14 cellular contexts compared by ENCODE assay signal in the genomic region with DNA sequence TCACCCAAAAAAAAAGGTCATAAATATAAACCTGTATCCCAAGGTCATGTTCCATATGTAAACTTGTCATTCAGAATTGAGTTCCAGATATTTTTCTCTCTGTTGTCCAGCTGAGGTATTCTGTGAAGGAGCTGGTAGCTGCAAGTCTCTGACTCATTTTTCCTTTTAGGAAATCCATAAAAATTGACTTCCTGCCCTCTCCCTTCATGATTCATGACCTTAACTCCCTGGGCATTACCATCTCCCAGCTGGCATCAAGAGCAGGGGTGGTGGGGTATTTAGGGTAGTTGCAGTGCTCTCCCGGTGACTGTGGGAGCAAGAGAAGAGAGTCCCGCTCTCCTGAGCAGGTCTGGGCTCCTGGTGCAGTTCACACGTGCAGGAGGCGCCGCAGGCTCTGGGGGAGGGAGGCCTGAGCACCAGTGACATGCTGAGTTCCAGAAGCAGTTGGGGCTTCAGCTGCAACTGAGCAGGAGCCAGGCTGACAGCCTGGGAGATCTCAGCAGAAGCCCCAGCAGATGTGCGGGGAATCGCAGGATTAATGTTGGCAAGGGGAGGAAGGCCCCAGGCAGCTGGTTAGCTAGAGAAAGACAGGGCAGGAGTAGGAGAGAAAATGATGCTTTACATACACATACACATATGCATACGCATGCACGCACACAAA.
DNase-seq lines count a peak whose midpoint lies in the region; ATAC-seq and TF ChIP-seq lines count a peak whose summit lies in the region.
"Had no signal": no experiment of that assay in that cellular context is flagged by ENCODE, and none has a peak within 500 bp of the region (broad histone marks: within the 10 kb centered on the region; RNA-seq: fewer than 3 reads in every experiment).

No MANE protein-coding gene starts in this region.

- TF ChIP-seq CTCF in HFF-Myc (IDR thresholded peaks at IDR 0.05; ENCODE audit: low read depth, low read length, missing control alignments) (no peak), GM13977 (IDR thresholded peaks at IDR 0.05; ENCODE audit: extremely low read depth, insufficient read depth, missing control alignments) (no peak)

- H3K36me3 Mint-ChIP-seq in activated T-helper 17 cell treated with anti-CD3 and anti-CD28 coated beads, Interleukin-2, amount 50 U/mL, for 72 hours (ENCODE audit: low read depth) = peaks cover 79% of the 10 kb centered on the region

- H3K4me3 Mint-ChIP-seq in activated T-helper 17 cell treated with anti-CD3 and anti-CD28 coated beads, Interleukin-2, amount 50 U/mL, for 72 hours = no peak overlapping the region
- H3K4me3 Mint-ChIP-seq: activated CD4-positive, alpha-beta T cell treated with anti-CD3 and anti-CD28 coated beads for 36 hours had no signal

- H3K4me3 ChIP-seq in HFF-Myc (replicated peaks; ENCODE audit: low read depth, low read length) = no peak overlapping the region
- H3K4me3 ChIP-seq: BLaER1, uterus had no signal

- peaks cover 4% of the 10 kb centered on the region for H3K4me1 Mint-ChIP-seq in activated T-helper 17 cell treated with anti-CD3 and anti-CD28 coated beads, Interleukin-2, amount 50 U/mL, for 72 hours
- H3K4me1 Mint-ChIP-seq: activated CD4-positive, alpha-beta T cell treated with anti-CD3 and anti-CD28 coated beads for 36 hours had no signal

- peak overlapping the region; percentile 36 for H3K27ac Mint-ChIP-seq in activated T-helper 17 cell treated with anti-CD3 and anti-CD28 coated beads, Interleukin-2, amount 50 U/mL, for 72 hours
- H3K27ac Mint-ChIP-seq: activated CD4-positive, alpha-beta T cell treated with anti-CD3 and anti-CD28 coated beads for 36 hours had no signal

- ATAC-seq in activated T-helper 17 cell treated with anti-CD3 and anti-CD28 coated beads, Interleukin-2, amount 50 U/mL, for 72 hours (replicated peaks) = no peak
- no peak for ATAC-seq in GM18868 (IDR thresholded peaks at IDR 0.05; ENCODE audit: unreplicated experiment)
- ATAC-seq in esophagus mucosa = no peak
- ATAC-seq: activated CD4-positive, alpha-beta T cell treated with anti-CD3 and anti-CD28 coated beads for 36 hours had no signal

- H3K27me3 Mint-ChIP-seq in activated T-helper 17 cell treated with anti-CD3 and anti-CD28 coated beads, Interleukin-2, amount 50 U/mL, for 72 hours = no peaks in the 10 kb centered on the region
- H3K27me3 Mint-ChIP-seq: activated CD4-positive, alpha-beta T cell treated with anti-CD3 and anti-CD28 coated beads for 36 hours had no signal

- in situ Hi-C loops in ACHN (cut with HindIII; ENCODE audit: low pct_ligation_motif_present, low pct_unique_long_range_greater_than_20kb, low sequenced_read_pairs) (no loop called here), GM13977 (cut with MboI; ENCODE audit: low pct_unique_long_range_greater_than_20kb, low sequenced_read_pairs, unreplicated experiment) (loop anchor here (25.0 kb wide), 1 partner anchor 584 kb away; no protein-coding TSS in a partner anchor)

- DNase-seq in ACHN = peak; percentile 32
- DNase-seq in HFF-Myc (ENCODE audit: extremely low read depth, low read depth) = peak; percentile 74
- peak; percentile 34 for DNase-seq in hepatic stellate cell (ENCODE audit: low spot score)
- DNase-seq in NCI-H526 treated with DMSO at 0.1 percent for 48 hours (lab: John Stamatoyannopoulos, UW) = no peak
- no peak for DNase-seq in GM13977 (ENCODE audit: low spot score)
- DNase-seq: activated CD4-positive, alpha-beta T cell treated with anti-CD3 and anti-CD28 coated beads for 36 hours; activated naive CD4-positive, alpha-beta T cell treated with Interleukin-2 at 50 U/mL for 16 hours; NCI-H187 treated with DMSO at 0.1 percent for 48 hours; SIG-M5; uterus had no signal

- H3K9me3 Mint-ChIP-seq in activated T-helper 17 cell treated with anti-CD3 and anti-CD28 coated beads, Interleukin-2, amount 50 U/mL, for 72 hours = no peaks in the 10 kb centered on the region

Comparison
In these comparisons a context has a peak if more than half of its experiments do, and no peak if none do; other contexts are left out.
1. DNase-seq: peak in ACHN (single experiment), HFF-Myc (single experiment) and hepatic stellate cell (single experiment); none in NCI-H526 treated with DMSO at 0.1 percent for 48 hours (single experiment) and GM13977 (single experiment).